Comparison of ENCODE assay signal across 8 cellular contexts in genomic region chr22:19940536-19941364, GRCh38. TPM values are rescaled to one million over a fixed set of nuclear protein-coding genes. Genes with fewer than 3 reads are reported as not detected.
DNase-seq lines count a peak whose midpoint lies in the region; ATAC-seq, FAIRE-seq and TF ChIP-seq lines count a peak whose summit lies in the region.

No MANE protein-coding gene starts in this region.

- H4K20me1 ChIP-seq in astrocyte (ENCODE audit: insufficient read depth, low read length): no peaks in the 10 kb centered on the region

- FAIRE-seq in astrocyte (lab: Jason Lieb, UNC): no peak

- peak overlapping the region; percentile 70 for H3K4me3 ChIP-seq in astrocyte (ENCODE audit: insufficient read depth, low read depth, low read length)
- H3K4me3 ChIP-seq in lower lobe of right lung: peak overlapping the region; percentile 83
- H3K4me3 ChIP-seq in urinary bladder (ENCODE audit: low read depth, low read length): peak overlapping the region; percentile 86

- no peaks in the 10 kb centered on the region for H3K27me3 Mint-ChIP-seq in activated naive CD4-positive, alpha-beta T cell treated with anti-CD3 and anti-CD28 coated beads, Interleukin-2, amount 10 ng/mL, durations not matched to agents 7 days and 5 days
- H3K27me3 Mint-ChIP-seq in astrocyte (ENCODE audit: low read depth, unreplicated experiment): no peaks in the 10 kb centered on the region

- peaks cover 29% of the 10 kb centered on the region for H3K4me1 ChIP-seq in astrocyte (ENCODE audit: insufficient read depth, low read length)
- peaks cover 62% of the 10 kb centered on the region for H3K4me1 ChIP-seq in lower lobe of right lung
- H3K4me1 ChIP-seq in urinary bladder (ENCODE audit: insufficient read depth): peaks cover 3% of the 10 kb centered on the region

- peak overlapping the region; percentile 70 for H2AFZ ChIP-seq in astrocyte (ENCODE audit: low read depth, low read length)

- H3K79me2 ChIP-seq in astrocyte (ENCODE audit: insufficient read depth, low read length): peaks cover 43% of the 10 kb centered on the region

- peak overlapping the region; percentile 94 for H3K4me3 Mint-ChIP-seq in activated naive CD4-positive, alpha-beta T cell treated with anti-CD3 and anti-CD28 coated beads, Interleukin-2, amount 10 ng/mL, durations not matched to agents 7 days and 5 days
- H3K4me3 Mint-ChIP-seq in astrocyte (ENCODE audit: unreplicated experiment): peak overlapping the region; percentile 86

- H3K27ac ChIP-seq in astrocyte (ENCODE audit: low read depth, low read length) (peak overlapping the region; percentile 98), lower lobe of right lung (peak overlapping the region; percentile 97), urinary bladder (ENCODE audit: low read depth) (no peak overlapping the region)

- intact Hi-C loops in lower lobe of right lung (cut with DNase I): no loop called here

- H3K27me3 ChIP-seq in astrocyte (ENCODE audit: insufficient read depth, low read length) (no peaks in the 10 kb centered on the region), lower lobe of right lung (ENCODE audit: low read depth) (no peaks in the 10 kb centered on the region)

- DNase-seq in activated naive CD4-positive, alpha-beta T cell treated with anti-CD3 and anti-CD28 coated beads, Interleukin-2, amount 10 ng/mL, durations not matched to agents 7 days and 5 days: no peak
- DNase-seq in activated naive CD4-positive, alpha-beta T cell (lab: John Stamatoyannopoulos, UW): no peak
- DNase-seq in astrocyte (ENCODE audit: low read depth): no peak
- peak; percentile 39 for DNase-seq in lower lobe of right lung

- H3K9me3 ChIP-seq in astrocyte (ENCODE audit: insufficient read depth, low read depth, low read length) (no peaks in the 10 kb centered on the region), lower lobe of right lung (no peaks in the 10 kb centered on the region)

- ATAC-seq in lower lobe of right lung: peak in 1 of 2 donors; percentile 1
- no peak for ATAC-seq in GM21447 (IDR thresholded peaks at IDR 0.05; ENCODE audit: unreplicated experiment)
- ATAC-seq in HG03139 (IDR thresholded peaks at IDR 0.05; ENCODE audit: unreplicated experiment): no peak
- ATAC-seq in GM19467 (IDR thresholded peaks at IDR 0.05; ENCODE audit: unreplicated experiment): no peak

- TF ChIP-seq CTCF in astrocyte (IDR thresholded peaks at IDR 0.05; ENCODE audit: insufficient read depth, low read depth, low read length) (no peak), lower lobe of right lung (IDR thresholded peaks at IDR 0.05) (no peak)

- H3K4me1 Mint-ChIP-seq in activated naive CD4-positive, alpha-beta T cell treated with anti-CD3 and anti-CD28 coated beads, Interleukin-2, amount 10 ng/mL, durations not matched to agents 7 days and 5 days: peaks cover 35% of the 10 kb centered on the region
- H3K4me1 Mint-ChIP-seq in astrocyte (ENCODE audit: low read depth, unreplicated experiment): peaks cover 22% of the 10 kb centered on the region

- H3K9me3 Mint-ChIP-seq in activated naive CD4-positive, alpha-beta T cell treated with anti-CD3 and anti-CD28 coated beads, Interleukin-2, amount 10 ng/mL, durations not matched to agents 7 days and 5 days: peaks cover 8% of the 10 kb centered on the region
- H3K9me3 Mint-ChIP-seq in astrocyte (ENCODE audit: unreplicated experiment): peaks cover 13% of the 10 kb centered on the region

- WGBS in urinary bladder: 71% methylated on average over 21 of the region's 21 CpGs

- CTCF ChIA-PET in activated naive CD4-positive, alpha-beta T cell treated with anti-CD3 and anti-CD28 coated beads, Interleukin-2, amount 10 ng/mL, durations not matched to agents 7 days and 5 days (lab: Charles Lee): interaction anchor here (0.7 to 1.2 kb wide), 2 partner anchors 31 to 167 kb away, joined by 3 to 4 read pairs; no protein-coding TSS in a partner anchor

- H3K4me2 ChIP-seq in astrocyte (ENCODE audit: low read length): peak overlapping the region; percentile 90

- no peaks in the 10 kb centered on the region for H3K36me3 ChIP-seq in astrocyte (ENCODE audit: insufficient read depth, low read length)
- no peaks in the 10 kb centered on the region for H3K36me3 ChIP-seq in lower lobe of right lung
- no peaks in the 10 kb centered on the region for H3K36me3 ChIP-seq in urinary bladder (ENCODE audit: insufficient read depth)

- H3K36me3 Mint-ChIP-seq in activated naive CD4-positive, alpha-beta T cell treated with anti-CD3 and anti-CD28 coated beads, Interleukin-2, amount 10 ng/mL, durations not matched to agents 7 days and 5 days: peaks cover 24% of the 10 kb centered on the region
- H3K36me3 Mint-ChIP-seq in astrocyte (ENCODE audit: low read depth, unreplicated experiment): peaks cover 15% of the 10 kb centered on the region

- peak overlapping the region; percentile 92 for H3K9ac ChIP-seq in astrocyte (ENCODE audit: low read length)

- peak overlapping the region; percentile 94 for H3K27ac Mint-ChIP-seq in activated naive CD4-positive, alpha-beta T cell treated with anti-CD3 and anti-CD28 coated beads, Interleukin-2, amount 10 ng/mL, durations not matched to agents 7 days and 5 days
- peak overlapping the region; percentile 87 for H3K27ac Mint-ChIP-seq in astrocyte (ENCODE audit: unreplicated experiment)

RNA-seq across cellular contexts. Expression of gene COMT, which starts 0.8 kb away (rescaled TPM):
- total RNA-seq in astrocyte (116 and 120 TPM in 2 replicates), lower lobe of right lung (235 TPM), urinary bladder (52.7 TPM)
- 198 TPM for polyA plus RNA-seq in urinary bladder

RNA-seq across cellular contexts. Expression of gene TXNRD2, which starts 0.9 kb away (rescaled TPM):
- total RNA-seq in astrocyte (19.8 and 25.7 TPM in 2 replicates), lower lobe of right lung (47.5 TPM), urinary bladder (14.5 TPM)
- 18.1 TPM for polyA plus RNA-seq in urinary bladder
